Comparison of ENCODE assay signal across 8 cellular contexts in genomic region chr2:174492963-174493431, GRCh38. TPM values are rescaled to one million over a fixed set of nuclear protein-coding genes. Genes with fewer than 3 reads are reported as not detected.
A peak's percentile ranks its signal among the peaks of the same experiment; 100 is the strongest.
DNase-seq lines count a peak whose midpoint lies in the region; ATAC-seq and TF ChIP-seq lines count a peak whose summit lies in the region.

No MANE protein-coding gene starts in this region.

- H3K23ac ChIP-seq in trophoblast cell (ENCODE audit: low read length), result no peak overlapping the region

- H3K79me1 ChIP-seq in trophoblast cell (ENCODE audit: low read length), result no peaks in the 10 kb centered on the region

- no peaks in the 10 kb centered on the region for H3K79me2 ChIP-seq in trophoblast cell (ENCODE audit: control insufficient read depth, insufficient read depth, low read length, poor library complexity)

- H3K4me2 ChIP-seq in trophoblast cell (ENCODE audit: low read length), result no peak overlapping the region

- no peak overlapping the region for H2BK12ac ChIP-seq in trophoblast cell (ENCODE audit: low read length)

- H2BK5ac ChIP-seq in trophoblast cell (ENCODE audit: low read depth, low read length, poor library complexity), result no peak overlapping the region

- peak overlapping the region in 1 of 4 donors; percentile 15 for H3K4me3 ChIP-seq in Peyer's patch
- no peak overlapping the region for H3K4me3 ChIP-seq in adrenal gland
- no peak overlapping the region for H3K4me3 ChIP-seq in trophoblast cell (ENCODE audit: low read depth, low read length)

- no peak overlapping the region for H2BK120ac ChIP-seq in trophoblast cell (ENCODE audit: insufficient read depth, low read length, poor library complexity)

- H3K36me3 ChIP-seq in Peyer's patch (no peaks in the 10 kb centered on the region), adrenal gland (replicated peaks in 1 of 2) (no peaks in the 10 kb centered on the region), trophoblast cell (ENCODE audit: control insufficient read depth in 1 of 2, insufficient read depth in 2 of 2, low read length in 2 of 2) (no peaks in the 10 kb centered on the region)

- no peak overlapping the region for H4K12ac ChIP-seq in trophoblast cell (ENCODE audit: low read depth, low read length)

- H3K27ac ChIP-seq in Peyer's patch, result peak overlapping the region; percentile 61 to 83 (median 75)
- peak overlapping the region in 3 of 5 donors; percentile 19 to 65 (median 42) for H3K27ac ChIP-seq in adrenal gland
- no peak overlapping the region for H3K27ac ChIP-seq in trophoblast cell (ENCODE audit: low read depth, low read length)

- intact Hi-C loops in adrenal gland (cut with DNase I), result no loop called here

- H3K9ac ChIP-seq in trophoblast cell (ENCODE audit: low read length), result no peak overlapping the region

- H3K27me3 ChIP-seq in Peyer's patch, result no peaks in the 10 kb centered on the region
- no peaks in the 10 kb centered on the region for H3K27me3 ChIP-seq in adrenal gland
- no peaks in the 10 kb centered on the region for H3K27me3 ChIP-seq in trophoblast cell (ENCODE audit: insufficient read depth, low read length)

- DNase-seq in Peyer's patch, result peak in 2 of 3 donors; percentile 74 to 87
- DNase-seq in adrenal gland, result peak in 1 of 7 donors; percentile 17
- DNase-seq in stimulated activated CD8-positive, alpha-beta memory T cell treated with anti-CD3 and anti-CD28 coated beads, Interleukin-12 subunit alpha, Interleukin-12 subunit beta, amount 100 ng/mL, for 4 hours (ENCODE audit: low read depth), result peak; percentile 21
- DNase-seq in trophoblast cell, result no peak
- no peak for DNase-seq in NCI-H446 (lab: John Stamatoyannopoulos, UW)

- ATAC-seq in GM18858 (IDR thresholded peaks at IDR 0.05; ENCODE audit: unreplicated experiment) (peak; percentile 84), HG02870 (IDR thresholded peaks at IDR 0.05; ENCODE audit: unreplicated experiment) (peak; percentile 96), SK-N-SH treated with all-trans-retinoic acid at 6 μM for 48 hours (no peak)

- no peak for TF ChIP-seq POLR2A in Peyer's patch (IDR thresholded peaks at IDR 0.05)
- TF ChIP-seq POLR2A in adrenal gland (IDR thresholded peaks at IDR 0.05), result no peak

- H4K8ac ChIP-seq in trophoblast cell (ENCODE audit: low read depth, low read length), result no peak overlapping the region

- no peaks in the 10 kb centered on the region for H3K9me3 ChIP-seq in Peyer's patch
- H3K9me3 ChIP-seq in adrenal gland (replicated peaks in 1 of 3), result no peaks in the 10 kb centered on the region
- H3K9me3 ChIP-seq in trophoblast cell (ENCODE audit: insufficient read depth, low read depth, low read length), result no peaks in the 10 kb centered on the region

- H2AK5ac ChIP-seq in trophoblast cell (ENCODE audit: low read length), result no peak overlapping the region

- 76 to 82% (median 81%) methylated on average over 7 of the region's 7 CpGs for WGBS in adrenal gland, 4 donors
- WGBS in trophoblast cell (ENCODE audit: extremely low coverage, insufficient coverage, insufficient read length), result no CpG with 5 or more reads among the region's 7 CpGs

- H3K18ac ChIP-seq in trophoblast cell (ENCODE audit: low read length), result no peak overlapping the region

- no peak overlapping the region for H2AFZ ChIP-seq in trophoblast cell (ENCODE audit: insufficient read depth, low read length, poor library complexity)

- no peak overlapping the region for H3K14ac ChIP-seq in trophoblast cell (ENCODE audit: low read length)

- H3K4me1 ChIP-seq in Peyer's patch, result no peaks in the 10 kb centered on the region
- peaks cover 8% of the 10 kb centered on the region in 2 donors for H3K4me1 ChIP-seq in adrenal gland (replicated peaks in 1 of 2)
- H3K4me1 ChIP-seq in trophoblast cell (ENCODE audit: control insufficient read depth in 1 of 2, insufficient read depth in 2 of 2, low read length in 2 of 2), result peaks cover 4% of the 10 kb centered on the region in 2 experiments

- no peak overlapping the region for H3K4ac ChIP-seq in trophoblast cell (ENCODE audit: low read depth, low read length)

- no peak overlapping the region for H4K91ac ChIP-seq in trophoblast cell (ENCODE audit: low read depth, low read length)

- no peak for TF ChIP-seq CTCF in Peyer's patch (IDR thresholded peaks at IDR 0.05)
- TF ChIP-seq CTCF in adrenal gland (IDR thresholded peaks at IDR 0.05), result no peak

TF ChIP-seq in SK-N-SH treated with all-trans-retinoic acid at 6 μM for 48 hours, 23 proteins besides CTCF, POLR2A, EP300 and RAD21:
- TF ChIP-seq RARB (CRISPR knock-in tag; IDR thresholded peaks at IDR 0.05), result no peak
- no peak for TF ChIP-seq ZNF70 (CRISPR knock-in tag; IDR thresholded peaks at IDR 0.05)
- no peak for TF ChIP-seq CSRNP3 (CRISPR knock-in tag; IDR thresholded peaks at IDR 0.05)
- TF ChIP-seq BACH2 (CRISPR knock-in tag; IDR thresholded peaks at IDR 0.05; ENCODE audit: borderline replicate concordance), result no peak
- no peak for TF ChIP-seq PATZ1 (CRISPR knock-in tag; IDR thresholded peaks at IDR 0.05; ENCODE audit: borderline replicate concordance)
- TF ChIP-seq GLIS3 (CRISPR knock-in tag; IDR thresholded peaks at IDR 0.05), result no peak
- no peak for TF ChIP-seq OSR1 (CRISPR knock-in tag; IDR thresholded peaks at IDR 0.05)
- no peak for TF ChIP-seq ZNF8 (CRISPR knock-in tag; IDR thresholded peaks at IDR 0.05)
- no peak for TF ChIP-seq TCF4 (CRISPR knock-in tag; IDR thresholded peaks at IDR 0.05; ENCODE audit: borderline replicate concordance)
- TF ChIP-seq TOX (CRISPR knock-in tag; IDR thresholded peaks at IDR 0.05; ENCODE audit: borderline replicate concordance), result no peak
- TF ChIP-seq ARNTL (CRISPR knock-in tag; IDR thresholded peaks at IDR 0.05; ENCODE audit: borderline replicate concordance, low read depth), result no peak
- no peak for TF ChIP-seq PPARA (CRISPR knock-in tag; IDR thresholded peaks at IDR 0.05; ENCODE audit: borderline replicate concordance)

RNA-seq across cellular contexts. Expression of gene GPR155, which starts 6.2 kb away (rescaled TPM):
- total RNA-seq in Peyer's patch (10 to 100 TPM in 1 of 4 donors, 1 to 10 TPM in 3; 1.8 to 48.7 (median 3.2) TPM), adrenal gland (10 to 100 TPM in 5 of 8 donors, 1 to 10 TPM in 3; 6.2 to 17.6 (median 11.5) TPM)
- polyA plus RNA-seq in adrenal gland, result 10 to 100 TPM in 1 of 3 donors, 1 to 10 TPM in 2; 1.8 to 10.3 (median 3.9) TPM
- 2.7 TPM in 2 replicates for polyA plus RNA-seq in trophoblast cell (2013)

Comparison
In these comparisons a context has a peak if more than half of its experiments do, and no peak if none do; other contexts are left out.
1. DNase-seq: peak in Peyer's patch (2 of 3) and stimulated activated CD8-positive, alpha-beta memory T cell treated with anti-CD3 and anti-CD28 coated beads, Interleukin-12 subunit alpha, Interleukin-12 subunit beta, amount 100 ng/mL, for 4 hours (single experiment); none in trophoblast cell (0 of 2) and NCI-H446 (0 of 2).